Comparison of ENCODE assay signal across 12 cellular contexts in the genomic region with DNA sequence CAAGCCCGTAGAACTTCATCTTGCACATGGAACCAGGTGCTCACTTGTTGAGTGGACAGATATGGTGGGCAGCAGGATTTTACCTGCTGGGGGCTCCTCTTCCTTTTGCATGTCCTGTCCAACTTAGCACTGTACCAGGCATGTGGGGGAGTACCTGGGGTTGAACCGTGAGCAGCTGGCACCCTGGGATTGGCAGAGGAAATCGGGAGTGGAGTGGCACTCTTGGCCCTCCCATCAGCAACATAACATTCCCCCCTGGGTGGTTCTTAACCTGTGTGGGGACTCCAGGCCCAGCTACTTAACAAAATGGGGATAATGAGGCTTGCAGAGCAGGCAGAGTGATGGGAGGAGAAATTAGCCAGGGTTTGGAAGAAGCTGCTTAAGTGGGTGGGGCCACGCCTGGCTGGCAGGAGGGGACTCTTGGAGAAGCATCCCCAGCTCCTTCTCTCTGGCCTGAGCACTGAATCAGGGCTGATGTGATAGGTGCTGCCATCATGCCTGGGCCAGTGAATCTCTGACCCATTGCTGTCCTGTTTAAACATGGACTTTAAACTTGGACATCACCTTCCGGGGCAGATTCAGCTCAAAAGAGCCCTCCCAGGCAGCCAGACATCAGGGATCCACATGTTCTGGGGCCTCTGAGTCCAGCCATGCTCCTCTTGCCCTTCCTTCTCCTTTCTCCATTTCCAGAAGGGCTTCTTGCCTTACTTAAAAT. TPM values are rescaled to one million over a fixed set of nuclear protein-coding genes. Genes with fewer than 3 reads are reported as not detected.
A peak's percentile ranks its signal among the peaks of the same experiment; 100 is the strongest.
DNase-seq lines count a peak whose midpoint lies in the region; ATAC-seq and TF ChIP-seq lines count a peak whose summit lies in the region.
"Had no signal": no experiment of that assay in that cellular context is flagged by ENCODE, and none has a peak within 500 bp of the region (broad histone marks: within the 10 kb centered on the region; RNA-seq: fewer than 3 reads in every experiment).

No MANE protein-coding gene starts in this region.

- H3K36me3 ChIP-seq in BLaER1 treated with 17β-estradiol and CSF1 and Interleukin-3, amounts not matched to agents 10 nM and 100 nM, result peaks cover 93 to 100% (median 100%) of the 10 kb centered on the region in 11 experiments
- peaks cover 32% of the 10 kb centered on the region for H3K36me3 ChIP-seq in breast epithelium
- peaks cover 17% of the 10 kb centered on the region for H3K36me3 ChIP-seq in Caco-2 (ENCODE audit: control insufficient read depth, insufficient read depth, low read length)

- H3K4me1 ChIP-seq in BLaER1 treated with 17β-estradiol and CSF1 and Interleukin-3, amounts not matched to agents 10 nM and 100 nM, result peaks cover 51 to 100% (median 91%) of the 10 kb centered on the region in 10 experiments
- H3K4me1 ChIP-seq in breast epithelium, result peaks cover 0 to 9% of the 10 kb centered on the region in 2 donors
- H3K4me1 ChIP-seq in Caco-2, result 0 out of 2 replicates have a peak, but pooled peaks cover 5% of the 10 kb centered on the region

- no peak overlapping the region; a peak in 1 of 20 replicates for H3K4me3 ChIP-seq in BLaER1 treated with 17β-estradiol and CSF1 and Interleukin-3, amounts not matched to agents 10 nM and 100 nM
- H3K4me3 ChIP-seq in breast epithelium (no peak overlapping the region), Caco-2 (ENCODE audit: low read depth, low read length) (no peak overlapping the region)

- H3K4me3 Mint-ChIP-seq in nephron progenitor cell (no peak overlapping the region), Caco-2 (ENCODE audit: unreplicated experiment) (no peak overlapping the region)
- H3K4me3 Mint-ChIP-seq: naive B cell had no signal

- CTCF ChIA-PET in Caco-2 (lab: Charles Lee), result interaction anchor here (0.9 kb wide), 1 partner anchor 11 kb away, joined by 5 read pairs; no protein-coding TSS in a partner anchor

- peaks cover 16% of the 10 kb centered on the region for H3K36me3 Mint-ChIP-seq in nephron progenitor cell (ENCODE audit: low read depth)
- peaks cover 99% of the 10 kb centered on the region for H3K36me3 Mint-ChIP-seq in Caco-2 (ENCODE audit: insufficient read depth, unreplicated experiment)
- H3K36me3 Mint-ChIP-seq: naive B cell had no signal

- ATAC-seq in GM21447 (IDR thresholded peaks at IDR 0.05; ENCODE audit: unreplicated experiment), result no peak
- no peak for ATAC-seq in GM18873 (IDR thresholded peaks at IDR 0.05; ENCODE audit: low FRiP score, unreplicated experiment)

- TF ChIP-seq POLR2A in breast epithelium (IDR thresholded peaks at IDR 0.05), result no peak

- peaks cover 3% of the 10 kb centered on the region for H3K27me3 Mint-ChIP-seq in nephron progenitor cell (ENCODE audit: low read depth, poor library complexity)
- H3K27me3 Mint-ChIP-seq in Caco-2 (ENCODE audit: insufficient read depth, unreplicated experiment), result no peaks in the 10 kb centered on the region

- POLR2A ChIA-PET in Caco-2 (lab: Charles Lee), result no interaction called here

- peak overlapping the region in 8 of 11 experiments; percentile 2 to 67 (median 39); a peak in 8 of 22 replicates for H3K9ac ChIP-seq in BLaER1 treated with 17β-estradiol and CSF1 and Interleukin-3, amounts not matched to agents 10 nM and 100 nM

- H3K9me3 ChIP-seq in BLaER1 treated with 17β-estradiol and CSF1 and Interleukin-3, amounts not matched to agents 10 nM and 100 nM (replicated peaks in 1 of 11), result no peaks in the 10 kb centered on the region
- H3K9me3 ChIP-seq in breast epithelium (no peaks in the 10 kb centered on the region), Caco-2 (no peaks in the 10 kb centered on the region)

- no peaks in the 10 kb centered on the region for H3K27me3 ChIP-seq in BLaER1 treated with 17β-estradiol and CSF1 and Interleukin-3, amounts not matched to agents 10 nM and 100 nM
- no peaks in the 10 kb centered on the region for H3K27me3 ChIP-seq in breast epithelium
- H3K27me3 ChIP-seq in Caco-2 (replicated peaks; ENCODE audit: control insufficient read depth, insufficient read depth, low read length), result no peaks in the 10 kb centered on the region

- peak overlapping the region; percentile 29 for H3K27ac Mint-ChIP-seq in nephron progenitor cell
- no peak overlapping the region for H3K27ac Mint-ChIP-seq in Caco-2 (ENCODE audit: unreplicated experiment)

- H4K20me1 ChIP-seq in BLaER1 treated with 17β-estradiol and CSF1 and Interleukin-3, amounts not matched to agents 10 nM and 100 nM, result peaks cover 16 to 100% (median 100%) of the 10 kb centered on the region in 11 experiments

- intact Hi-C loops in breast epithelium (cut with DNase I; ENCODE audit: low total_unique reads), result no loop called here
- intact Hi-C loops in Caco-2 (cut with micrococcal nuclease; ENCODE audit: unreplicated experiment), result no loop called here

- H3K4me1 Mint-ChIP-seq in nephron progenitor cell, result peaks cover 12% of the 10 kb centered on the region
- peaks cover 6% of the 10 kb centered on the region for H3K4me1 Mint-ChIP-seq in Caco-2 (ENCODE audit: low read depth, unreplicated experiment)

- H3K9me3 Mint-ChIP-seq in nephron progenitor cell, result no peaks in the 10 kb centered on the region
- no peaks in the 10 kb centered on the region for H3K9me3 Mint-ChIP-seq in Caco-2 (ENCODE audit: unreplicated experiment)
- H3K9me3 Mint-ChIP-seq: naive B cell had no signal

- peak; percentile 69 for DNase-seq in HT1080 (ENCODE audit: low read depth)
- DNase-seq in breast epithelium (ENCODE audit: low spot score in 2 of 2), result no peak
- no peak for DNase-seq in nephron progenitor cell
- no peak for DNase-seq in Caco-2
- DNase-seq in NOMO-1 treated with DMSO at 0.1 percent for 48 hours (lab: John Stamatoyannopoulos, UW; ENCODE audit: unreplicated experiment), result no peak
- DNase-seq: DMS153; Karpas-422; naive B cell; stimulated activated CD4-positive, alpha-beta T cell treated with anti-CD3 and anti-CD28 coated beads, Interleukin-2, amount 100 ng/mL, for 24 hours had no signal

- peak overlapping the region; percentile 64 to 95 (median 76); a peak in 20 of 22 replicates for H3K4me2 ChIP-seq in BLaER1 treated with 17β-estradiol and CSF1 and Interleukin-3, amounts not matched to agents 10 nM and 100 nM

- no peak for TF ChIP-seq CTCF in breast epithelium (IDR thresholded peaks at IDR 0.05)
- TF ChIP-seq CTCF in nephron progenitor cell (IDR thresholded peaks at IDR 0.05), result no peak
- no peak for TF ChIP-seq CTCF in Caco-2 (IDR thresholded peaks at IDR 0.05; ENCODE audit: insufficient read depth in 1 of 2, low read depth in 1 of 2, low read length in 1 of 2, severe bottlenecking in 1 of 2, unreplicated experiment in 1 of 2)

- BruUV-seq in Caco-2 (replicated peaks; lab: Mats Ljungman, UMichigan), result no TSS peak

- peak overlapping the region in 8 of 11 experiments; percentile 18 to 76 (median 54); a peak in 9 of 22 replicates for H3K27ac ChIP-seq in BLaER1 treated with 17β-estradiol and CSF1 and Interleukin-3, amounts not matched to agents 10 nM and 100 nM
- H3K27ac ChIP-seq in breast epithelium, result peak overlapping the region; percentile 23 to 72

RNA-seq across cellular contexts. Expression of a gene that starts 15.5 kb away (rescaled TPM):
- 61.2 and 73.5 TPM in 2 replicates for total RNA-seq in HT1080 (2014; rRNA removed; shearing (Covaris generic))
- 60.8 and 68.6 TPM in 2 replicates for polyA plus RNA-seq in HT1080 (2015; cell fraction: cytosol; rRNA removed)
- polyA plus RNA-seq in HT1080 (2015; cell fraction: nucleus; rRNA removed), result 142 and 150 TPM in 2 replicates
- total RNA-seq in breast epithelium (100 to 1,000 TPM; 106 to 116 (median 116) TPM), Caco-2 (2022) (64.6 and 70.7 TPM in 2 replicates)
